Comparison of ENCODE assay signal across 1 cellular context in genomic region chr12:1594295-1595025, GRCh38.
TF ChIP-seq lines count a peak whose summit lies in the region.

A gene with protein sequence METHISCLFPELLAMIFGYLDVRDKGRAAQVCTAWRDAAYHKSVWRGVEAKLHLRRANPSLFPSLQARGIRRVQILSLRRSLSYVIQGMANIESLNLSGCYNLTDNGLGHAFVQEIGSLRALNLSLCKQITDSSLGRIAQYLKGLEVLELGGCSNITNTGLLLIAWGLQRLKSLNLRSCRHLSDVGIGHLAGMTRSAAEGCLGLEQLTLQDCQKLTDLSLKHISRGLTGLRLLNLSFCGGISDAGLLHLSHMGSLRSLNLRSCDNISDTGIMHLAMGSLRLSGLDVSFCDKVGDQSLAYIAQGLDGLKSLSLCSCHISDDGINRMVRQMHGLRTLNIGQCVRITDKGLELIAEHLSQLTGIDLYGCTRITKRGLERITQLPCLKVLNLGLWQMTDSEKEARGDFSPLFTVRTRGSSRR (minus strand): TSS chr12:1594581. CDS start chr12:1594066, 515 bp downstream.

TF ChIP-seq in K562, 482 proteins besides CTCF, POLR2A, EP300 and RAD21 (continued from another document and continues in another):
- TF ChIP-seq TOE1 (IDR thresholded peaks at IDR 0.05; ENCODE audit: borderline replicate concordance) (peak; percentile 79; the same call in 1 of the 2 replicates), TOE1 (CRISPR knock-in tag; IDR thresholded peaks at IDR 0.05; ENCODE audit: borderline replicate concordance, low read depth) (no peak), MEF2A (IDR thresholded peaks at IDR 0.05; ENCODE audit: control insufficient read depth, low read depth, low read length) (no peak), SP1 (CRISPR knock-in tag; IDR thresholded peaks at IDR 0.05) (0 out of 2 replicates have a peak, but pooled peaks have one; percentile 16), POU5F1 (IDR thresholded peaks at IDR 0.05; ENCODE audit: borderline replicate concordance, low read depth, low read length, partially characterized antibody) (peak; percentile 25), BHLHE40 (IDR thresholded peaks at IDR 0.05; ENCODE audit: low read length) (peak; percentile 65), GATAD2B (IDR thresholded peaks at IDR 0.05; ENCODE audit: borderline replicate concordance) (peak; percentile 66; the same call in 1 of the 2 replicates), MYBL2 (IDR thresholded peaks at IDR 0.05; ENCODE audit: low read depth) (no peak), MYBL2 (CRISPR knock-in tag; IDR thresholded peaks at IDR 0.05; ENCODE audit: borderline replicate concordance) (no peak), HDAC1 (IDR thresholded peaks at IDR 0.05) (peak in 1 of 2 experiments; percentile 52; a peak in 1 of 4 replicates), POLR2AphosphoS2 (IDR thresholded peaks at IDR 0.05; ENCODE audit: low read length) (no peak), TEAD1 (CRISPR knock-in tag; IDR thresholded peaks at IDR 0.05) (no peak), NONO (IDR thresholded peaks at IDR 0.05; ENCODE audit: low read depth in 2 of 2, low read length in 1 of 2) (peak in 1 of 2 experiments; percentile 98; a peak in 3 of 4 replicates), ZBTB1 (CRISPR knock-in tag; IDR thresholded peaks at IDR 0.05; ENCODE audit: borderline replicate concordance, low read depth) (no peak), RBBP5 (IDR thresholded peaks at IDR 0.05; ENCODE audit: borderline replicate concordance, insufficient read depth, low read length, poor library complexity, severe bottlenecking) (peak; percentile 59), MYC (IDR thresholded peaks at IDR 0.05; ENCODE audit: low read depth, low read length) (0 out of 2 replicates have a peak, but pooled peaks have one; percentile 4), MYC (CRISPR knock-in tag; IDR thresholded peaks at IDR 0.05; ENCODE audit: borderline replicate concordance, low read depth) (no peak), FOXP1 (CRISPR knock-in tag; IDR thresholded peaks at IDR 0.05) (no peak), ARID4B (CRISPR knock-in tag; IDR thresholded peaks at IDR 0.05) (peak; percentile 58; the same call in 1 of the 2 replicates), FOXJ2 (tag; IDR thresholded peaks at IDR 0.05) (peak; percentile 76; the same call in 1 of the 2 replicates), SREBF1 (IDR thresholded peaks at IDR 0.05; ENCODE audit: borderline replicate concordance, low read depth, low read length) (0 out of 2 replicates have a peak, but pooled peaks have one; percentile 16), MEIS2 (IDR thresholded peaks at IDR 0.05; ENCODE audit: partially characterized antibody) (peak; percentile 55), SAP30 (IDR thresholded peaks at IDR 0.05; ENCODE audit: borderline replicate concordance, insufficient read depth, low read depth, low read length, poor library complexity, severe bottlenecking) (peak; percentile 18), MIER1 (IDR thresholded peaks at IDR 0.05; ENCODE audit: low read depth) (no peak), CXXC5 (CRISPR knock-in tag; IDR thresholded peaks at IDR 0.05) (peak; percentile 79), SMAD1 (IDR thresholded peaks at IDR 0.05; ENCODE audit: low read depth, low read length, partially characterized antibody) (no peak), RBFOX2 (IDR thresholded peaks at IDR 0.05; ENCODE audit: low read depth, low read length) (peak; percentile 59), SRSF3 (IDR thresholded peaks at IDR 0.05; ENCODE audit: insufficient read depth, low read length) (no peak), MNT (conservative IDR thresholded peaks at IDR 0.05) (no peak; a peak in 1 of 4 replicates), GTF2B (IDR thresholded peaks at IDR 0.05; ENCODE audit: extremely low read depth, insufficient read length) (no peak), JUND (IDR thresholded peaks at IDR 0.05; ENCODE audit: borderline replicate concordance, low read depth, low read length) (peak; percentile 73), JUND (tag; IDR thresholded peaks at IDR 0.05; ENCODE audit: borderline replicate concordance, low read depth, low read length) (no peak; the same call in 2 of the 3 replicates), CCNT2 (IDR thresholded peaks at IDR 0.05; ENCODE audit: borderline replicate concordance, extremely low read depth, insufficient read length, low read depth, low read length) (peak; percentile 89), GATAD2A (IDR thresholded peaks at IDR 0.05) (no peak), NR4A1 (CRISPR knock-in tag; IDR thresholded peaks at IDR 0.05) (no peak), NR4A1 (tag; IDR thresholded peaks at IDR 0.05) (no peak), POLR3G (IDR thresholded peaks at IDR 0.05; ENCODE audit: extremely low read depth, insufficient read length, insufficient replicate concordance) (no peak), KAT7 (CRISPR knock-in tag; IDR thresholded peaks at IDR 0.05; ENCODE audit: borderline replicate concordance) (no peak), ZNF699 (CRISPR knock-in tag; IDR thresholded peaks at IDR 0.05; ENCODE audit: insufficient replicate concordance) (no peak)
- TF ChIP-seq, protein P1, sequence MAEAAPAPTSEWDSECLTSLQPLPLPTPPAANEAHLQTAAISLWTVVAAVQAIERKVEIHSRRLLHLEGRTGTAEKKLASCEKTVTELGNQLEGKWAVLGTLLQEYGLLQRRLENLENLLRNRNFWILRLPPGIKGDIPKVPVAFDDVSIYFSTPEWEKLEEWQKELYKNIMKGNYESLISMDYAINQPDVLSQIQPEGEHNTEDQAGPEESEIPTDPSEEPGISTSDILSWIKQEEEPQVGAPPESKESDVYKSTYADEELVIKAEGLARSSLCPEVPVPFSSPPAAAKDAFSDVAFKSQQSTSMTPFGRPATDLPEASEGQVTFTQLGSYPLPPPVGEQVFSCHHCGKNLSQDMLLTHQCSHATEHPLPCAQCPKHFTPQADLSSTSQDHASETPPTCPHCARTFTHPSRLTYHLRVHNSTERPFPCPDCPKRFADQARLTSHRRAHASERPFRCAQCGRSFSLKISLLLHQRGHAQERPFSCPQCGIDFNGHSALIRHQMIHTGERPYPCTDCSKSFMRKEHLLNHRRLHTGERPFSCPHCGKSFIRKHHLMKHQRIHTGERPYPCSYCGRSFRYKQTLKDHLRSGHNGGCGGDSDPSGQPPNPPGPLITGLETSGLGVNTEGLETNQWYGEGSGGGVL (CRISPR knock-in tag; IDR thresholded peaks at IDR 0.05): no peak
- TF ChIP-seq, protein P2, sequence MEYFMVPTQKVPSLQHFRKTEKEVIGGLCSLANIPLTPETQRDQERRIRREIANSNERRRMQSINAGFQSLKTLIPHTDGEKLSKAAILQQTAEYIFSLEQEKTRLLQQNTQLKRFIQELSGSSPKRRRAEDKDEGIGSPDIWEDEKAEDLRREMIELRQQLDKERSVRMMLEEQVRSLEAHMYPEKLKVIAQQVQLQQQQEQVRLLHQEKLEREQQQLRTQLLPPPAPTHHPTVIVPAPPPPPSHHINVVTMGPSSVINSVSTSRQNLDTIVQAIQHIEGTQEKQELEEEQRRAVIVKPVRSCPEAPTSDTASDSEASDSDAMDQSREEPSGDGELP (CRISPR knock-in tag; IDR thresholded peaks at IDR 0.05; ENCODE audit: borderline replicate concordance): peak; percentile 77; the same call in 1 of the 2 replicates
- TF ChIP-seq, protein P3, sequence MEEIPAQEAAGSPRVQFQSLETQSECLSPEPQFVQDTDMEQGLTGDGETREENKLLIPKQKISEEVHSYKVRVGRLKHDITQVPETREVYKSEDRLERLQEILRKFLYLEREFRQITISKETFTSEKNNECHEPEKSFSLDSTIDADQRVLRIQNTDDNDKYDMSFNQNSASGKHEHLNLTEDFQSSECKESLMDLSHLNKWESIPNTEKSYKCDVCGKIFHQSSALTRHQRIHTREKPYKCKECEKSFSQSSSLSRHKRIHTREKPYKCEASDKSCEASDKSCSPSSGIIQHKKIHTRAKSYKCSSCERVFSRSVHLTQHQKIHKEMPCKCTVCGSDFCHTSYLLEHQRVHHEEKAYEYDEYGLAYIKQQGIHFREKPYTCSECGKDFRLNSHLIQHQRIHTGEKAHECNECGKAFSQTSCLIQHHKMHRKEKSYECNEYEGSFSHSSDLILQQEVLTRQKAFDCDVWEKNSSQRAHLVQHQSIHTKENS (CRISPR knock-in tag; IDR thresholded peaks at IDR 0.05): no peak
- TF ChIP-seq, protein P4, sequence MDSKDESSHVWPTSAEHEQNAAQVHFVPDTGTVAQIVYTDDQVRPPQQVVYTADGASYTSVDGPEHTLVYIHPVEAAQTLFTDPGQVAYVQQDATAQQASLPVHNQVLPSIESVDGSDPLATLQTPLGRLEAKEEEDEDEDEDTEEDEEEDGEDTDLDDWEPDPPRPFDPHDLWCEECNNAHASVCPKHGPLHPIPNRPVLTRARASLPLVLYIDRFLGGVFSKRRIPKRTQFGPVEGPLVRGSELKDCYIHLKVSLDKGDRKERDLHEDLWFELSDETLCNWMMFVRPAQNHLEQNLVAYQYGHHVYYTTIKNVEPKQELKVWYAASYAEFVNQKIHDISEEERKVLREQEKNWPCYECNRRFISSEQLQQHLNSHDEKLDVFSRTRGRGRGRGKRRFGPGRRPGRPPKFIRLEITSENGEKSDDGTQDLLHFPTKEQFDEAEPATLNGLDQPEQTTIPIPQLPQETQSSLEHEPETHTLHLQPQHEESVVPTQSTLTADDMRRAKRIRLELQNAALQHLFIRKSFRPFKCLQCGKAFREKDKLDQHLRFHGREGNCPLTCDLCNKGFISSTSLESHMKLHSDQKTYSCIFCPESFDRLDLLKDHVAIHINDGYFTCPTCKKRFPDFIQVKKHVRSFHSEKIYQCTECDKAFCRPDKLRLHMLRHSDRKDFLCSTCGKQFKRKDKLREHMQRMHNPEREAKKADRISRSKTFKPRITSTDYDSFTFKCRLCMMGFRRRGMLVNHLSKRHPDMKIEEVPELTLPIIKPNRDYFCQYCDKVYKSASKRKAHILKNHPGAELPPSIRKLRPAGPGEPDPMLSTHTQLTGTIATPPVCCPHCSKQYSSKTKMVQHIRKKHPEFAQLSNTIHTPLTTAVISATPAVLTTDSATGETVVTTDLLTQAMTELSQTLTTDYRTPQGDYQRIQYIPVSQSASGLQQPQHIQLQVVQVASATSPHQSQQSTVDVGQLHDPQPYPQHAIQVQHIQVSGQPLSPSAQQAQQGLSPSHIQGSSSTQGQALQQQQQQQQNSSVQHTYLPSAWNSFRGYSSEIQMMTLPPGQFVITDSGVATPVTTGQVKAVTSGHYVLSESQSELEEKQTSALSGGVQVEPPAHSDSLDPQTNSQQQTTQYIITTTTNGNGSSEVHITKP (IDR thresholded peaks at IDR 0.05; ENCODE audit: partially characterized antibody): peak; percentile 97
- TF ChIP-seq, protein P5, sequence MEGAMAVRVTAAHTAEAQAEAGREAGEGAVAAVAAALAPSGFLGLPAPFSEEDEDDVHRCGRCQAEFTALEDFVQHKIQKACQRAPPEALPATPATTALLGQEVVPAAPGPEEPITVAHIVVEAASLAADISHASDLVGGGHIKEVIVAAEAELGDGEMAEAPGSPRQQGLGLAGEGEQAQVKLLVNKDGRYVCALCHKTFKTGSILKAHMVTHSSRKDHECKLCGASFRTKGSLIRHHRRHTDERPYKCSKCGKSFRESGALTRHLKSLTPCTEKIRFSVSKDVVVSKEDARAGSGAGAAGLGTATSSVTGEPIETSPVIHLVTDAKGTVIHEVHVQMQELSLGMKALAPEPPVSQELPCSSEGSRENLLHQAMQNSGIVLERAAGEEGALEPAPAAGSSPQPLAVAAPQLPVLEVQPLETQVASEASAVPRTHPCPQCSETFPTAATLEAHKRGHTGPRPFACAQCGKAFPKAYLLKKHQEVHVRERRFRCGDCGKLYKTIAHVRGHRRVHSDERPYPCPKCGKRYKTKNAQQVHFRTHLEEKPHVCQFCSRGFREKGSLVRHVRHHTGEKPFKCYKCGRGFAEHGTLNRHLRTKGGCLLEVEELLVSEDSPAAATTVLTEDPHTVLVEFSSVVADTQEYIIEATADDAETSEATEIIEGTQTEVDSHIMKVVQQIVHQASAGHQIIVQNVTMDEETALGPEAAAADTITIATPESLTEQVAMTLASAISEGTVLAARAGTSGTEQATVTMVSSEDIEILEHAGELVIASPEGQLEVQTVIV (CRISPR knock-in tag; IDR thresholded peaks at IDR 0.05; ENCODE audit: borderline replicate concordance): no peak
